In genomic region chr9:96338299-96338698, GRCh38 we compare ENCODE assay signal across 26 cellular contexts. TPM values are rescaled to one million over a fixed set of nuclear protein-coding genes. Genes with fewer than 3 reads are reported as not detected.
"Had no signal": no experiment of that assay in that cellular context is flagged by ENCODE, and none has a peak within 500 bp of the region (broad histone marks: within the 10 kb centered on the region; RNA-seq: fewer than 3 reads in every experiment).

No MANE protein-coding gene starts in this region.

- H3K27ac ChIP-seq: SJSA1 had no signal

- H3K36me3 ChIP-seq: SJSA1 had no signal

- H3K9me3 ChIP-seq: SJSA1 had no signal

- H3K4me3 ChIP-seq: SJSA1, SK-N-MC had no signal

- H3K27me3 ChIP-seq: SJSA1 had no signal

- DNase-seq: KBM-7, MV-4-11, NCI-H1092, NCI-H1105 treated with DMSO at 0.1 percent for 48 hours, NCI-H1417 treated with DMSO at 0.1 percent for 48 hours, NCI-H187, NCI-H2029, NCI-H2081 treated with DMSO at 0.1 percent for 48 hours, NCI-H2171, NCI-H226, NCI-H446, NCI-H510A, NCI-H524 treated with DMSO at 0.1 percent for 48 hours, NCI-H69, NCI-H774, Right ventricle myocardium superior, RPMI8226, SIG-M5, SW 1271, T-cell had no signal

- ATAC-seq: T-cell had no signal

RNA-seq across cellular contexts. Expression of gene HSD17B3, which starts 36.3 kb away (rescaled TPM):
- total RNA-seq: HT-29, LHCN-M2, MCF 10A, SJSA1 had no signal
- polyA plus RNA-seq: IgD-negative memory B cell had no signal
